In genomic region chr6:134550604-134551003, GRCh38 we compare ENCODE assay signal across 13 cellular contexts.
DNase-seq lines count a peak whose midpoint lies in the region; ATAC-seq, FAIRE-seq and TF ChIP-seq lines count a peak whose summit lies in the region.
"Had no signal": no experiment of that assay in that cellular context is flagged by ENCODE, and none has a peak within 500 bp of the region (broad histone marks: within the 10 kb centered on the region; RNA-seq: fewer than 3 reads in every experiment).

No MANE protein-coding gene starts in this region.

- peaks cover 33% of the 10 kb centered on the region for H3K4me1 Mint-ChIP-seq in chondrocyte (ENCODE audit: low read depth)

- H3K4me3 Mint-ChIP-seq in chondrocyte (ENCODE audit: unreplicated experiment) = no peak overlapping the region
- H3K4me3 Mint-ChIP-seq: activated naive CD8-positive, alpha-beta T cell treated with anti-CD3 and anti-CD28 coated beads, Interleukin-2, amount 50 U/mL, for 24 hours; activated T-cell treated with anti-CD3 and anti-CD28 coated beads, Interleukin-2, amount 50 U/mL, for 24 hours had no signal

- no peaks in the 10 kb centered on the region for H4K20me1 ChIP-seq in HepG2 (ENCODE audit: insufficient read depth, low read length)
- H4K20me1 ChIP-seq in Karpas-422 (ENCODE audit: insufficient read depth, low read depth, low read length) = no peaks in the 10 kb centered on the region

- no peak for TF ChIP-seq RAD21 in HepG2 (CRISPR knock-in tag; IDR thresholded peaks at IDR 0.05)

- BruUV-seq in HepG2 (replicated peaks; lab: Mats Ljungman, UMichigan) = no TSS peak

- TF ChIP-seq CTCF in right lobe of liver (IDR thresholded peaks at IDR 0.05) (no peak), HepG2 (CRISPR knock-in tag; IDR thresholded peaks at IDR 0.05) (no peak), chondrocyte (IDR thresholded peaks at IDR 0.05) (no peak), thyroid gland (IDR thresholded peaks at IDR 0.05) (no peak)

- ATAC-seq in right lobe of liver (peak in 3 of 4 donors; percentile 40 to 69 (median 56)), HepG2 (no peak), GM19455 (IDR thresholded peaks at IDR 0.05; ENCODE audit: unreplicated experiment) (no peak), HG03432 (IDR thresholded peaks at IDR 0.05; ENCODE audit: unreplicated experiment) (no peak)
- ATAC-seq: activated naive CD8-positive, alpha-beta T cell treated with anti-CD3 and anti-CD28 coated beads, Interleukin-2, amount 50 U/mL, for 24 hours; gastrocnemius medialis; left ventricle myocardium superior had no signal

- no peaks in the 10 kb centered on the region for H3K79me2 ChIP-seq in HepG2 (ENCODE audit: insufficient read depth, low read length)
- H3K79me2 ChIP-seq in Karpas-422 (ENCODE audit: low read length) = no peaks in the 10 kb centered on the region

- intact Hi-C loops in right lobe of liver (cut with DNase I) = no loop called here
- intact Hi-C loops in HepG2 (cut with micrococcal nuclease; ENCODE audit: unreplicated experiment) = no loop called here
- intact Hi-C loops in thyroid gland (cut with DNase I) = no loop called here

- CTCF ChIA-PET in HepG2 (lab: Yijun Ruan, JAX; ENCODE audit: low intra/inter-chr PET ratio, low total read pairs) = no interaction called here

- no peak overlapping the region for H3K4me3 ChIP-seq in right lobe of liver
- no peak overlapping the region for H3K4me3 ChIP-seq in HepG2 (replicated peaks in 1 of 3; ENCODE audit: insufficient read depth in 1 of 3, low read depth in 2 of 3, low read length in 3 of 3)
- H3K4me3 ChIP-seq in Karpas-422 (ENCODE audit: low read length) = no peak overlapping the region
- no peak overlapping the region for H3K4me3 ChIP-seq in thyroid gland (replicated peaks in 1 of 3)
- H3K4me3 ChIP-seq: gastrocnemius medialis had no signal

- H3K4me2 ChIP-seq in HepG2 (ENCODE audit: low read depth, low read length) (no peak overlapping the region), Karpas-422 (ENCODE audit: low read depth, low read length, poor library complexity, severe bottlenecking) (no peak overlapping the region)

- peaks cover 4% of the 10 kb centered on the region for H3K9me3 Mint-ChIP-seq in chondrocyte (ENCODE audit: low read depth)
- H3K9me3 Mint-ChIP-seq: activated T-cell treated with anti-CD3 and anti-CD28 coated beads, Interleukin-2, amount 50 U/mL, for 24 hours had no signal

- H2AFZ ChIP-seq in HepG2 (ENCODE audit: low read length) = no peak overlapping the region
- H2AFZ ChIP-seq in Karpas-422 (ENCODE audit: low read length) = no peak overlapping the region

- no peak for TF ChIP-seq POLR2A in right lobe of liver (IDR thresholded peaks at IDR 0.05)
- no peak for TF ChIP-seq POLR2A in HepG2 (IDR thresholded peaks at IDR 0.05; ENCODE audit: insufficient read depth in 1 of 2, low read depth in 2 of 2, low read length in 2 of 2)
- no peak for TF ChIP-seq POLR2A in thyroid gland (IDR thresholded peaks at IDR 0.05)

- in situ Hi-C loops in HepG2 (cut with HindIII; ENCODE audit: extremely low pct_ligation_motif_present, low pct_unique_long_range_greater_than_20kb) = no loop called here

- WGBS in right lobe of liver (ENCODE audit: insufficient coverage, low coverage, low lambda C conversion rate, missing lambda C conversion rate) = 53% methylated on average over 3 of the region's 3 CpGs
- WGBS in HepG2 (ENCODE audit: low lambda C conversion rate) = 75% methylated on average over 3 of the region's 3 CpGs
- WGBS in thyroid gland, 2 donors = 67 to 81% methylated on average over 3 of the region's 3 CpGs

- no peaks in the 10 kb centered on the region for H3K36me3 Mint-ChIP-seq in chondrocyte (ENCODE audit: low read depth)

- H3K4me1 ChIP-seq in right lobe of liver (peaks cover 0 to 13% (median 2%) of the 10 kb centered on the region in 4 donors), HepG2 (ENCODE audit: insufficient read depth, low read length) (no peaks in the 10 kb centered on the region), Karpas-422 (ENCODE audit: low read length) (no peaks in the 10 kb centered on the region), thyroid gland (no peaks in the 10 kb centered on the region)
- H3K4me1 ChIP-seq: gastrocnemius medialis had no signal

- TF ChIP-seq EP300 in HepG2 (IDR thresholded peaks at IDR 0.05; ENCODE audit: low read depth in 2 of 2, low read length in 2 of 2) = no peak
- no peak for TF ChIP-seq EP300 in HepG2 (CRISPR knock-in tag; IDR thresholded peaks at IDR 0.05; ENCODE audit: borderline replicate concordance)

- peak overlapping the region; percentile 75 for H3K27ac Mint-ChIP-seq in chondrocyte (ENCODE audit: unreplicated experiment)
- H3K27ac Mint-ChIP-seq: activated naive CD8-positive, alpha-beta T cell treated with anti-CD3 and anti-CD28 coated beads, Interleukin-2, amount 50 U/mL, for 24 hours; activated T-cell treated with anti-CD3 and anti-CD28 coated beads, Interleukin-2, amount 50 U/mL, for 24 hours had no signal

- H3K36me3 ChIP-seq in right lobe of liver (no peaks in the 10 kb centered on the region), HepG2 (replicated peaks in 1 of 2; ENCODE audit: control insufficient read depth in 1 of 2, insufficient read depth in 2 of 2, low read length in 2 of 2) (no peaks in the 10 kb centered on the region), Karpas-422 (ENCODE audit: insufficient read depth, low read length) (no peaks in the 10 kb centered on the region), thyroid gland (no peaks in the 10 kb centered on the region)
- H3K36me3 ChIP-seq: gastrocnemius medialis had no signal

- H3K27ac ChIP-seq in right lobe of liver (peak overlapping the region in 1 of 3 donors; percentile 21), HepG2 (ENCODE audit: extremely low read length, insufficient read depth, low read length) (no peak overlapping the region), Karpas-422 (ENCODE audit: low read length) (no peak overlapping the region), thyroid gland (no peak overlapping the region)

- POLR2A ChIA-PET in HepG2 (lab: Yijun Ruan, JAX) = no interaction called here

- H3K27me3 Mint-ChIP-seq in chondrocyte (ENCODE audit: low read depth) = no peaks in the 10 kb centered on the region
- H3K27me3 Mint-ChIP-seq: activated naive CD8-positive, alpha-beta T cell treated with anti-CD3 and anti-CD28 coated beads, Interleukin-2, amount 50 U/mL, for 24 hours; activated T-cell treated with anti-CD3 and anti-CD28 coated beads, Interleukin-2, amount 50 U/mL, for 24 hours had no signal

- FAIRE-seq in HepG2 (lab: Jason Lieb, UNC) = no peak

- H3K9me3 ChIP-seq in right lobe of liver (no peaks in the 10 kb centered on the region), HepG2 (ENCODE audit: low read length) (no peaks in the 10 kb centered on the region), Karpas-422 (ENCODE audit: low read length) (no peaks in the 10 kb centered on the region), thyroid gland (no peaks in the 10 kb centered on the region)
- H3K9me3 ChIP-seq: Caco-2, gastrocnemius medialis had no signal

- H3K27me3 ChIP-seq in right lobe of liver = no peaks in the 10 kb centered on the region
- no peaks in the 10 kb centered on the region for H3K27me3 ChIP-seq in HepG2 (ENCODE audit: control insufficient read depth in 1 of 2, insufficient read depth in 2 of 2, low read length in 2 of 2)
- H3K27me3 ChIP-seq in Karpas-422 (ENCODE audit: low read length) = no peaks in the 10 kb centered on the region
- no peaks in the 10 kb centered on the region for H3K27me3 ChIP-seq in thyroid gland
- H3K27me3 ChIP-seq: gastrocnemius medialis had no signal

- H3K9me2 ChIP-seq in Karpas-422 (replicated peaks; ENCODE audit: insufficient read depth, low read length) = no peaks in the 10 kb centered on the region

- DNase-seq in right lobe of liver (no peak), HepG2 (ENCODE audit: low spot score) (no peak), chondrocyte (ENCODE audit: low spot score) (no peak), iris pigment epithelial cell (ENCODE audit: low read depth) (peak; percentile 46), Karpas-422 (no peak), thyroid gland (no peak)
- DNase-seq: activated naive CD8-positive, alpha-beta T cell treated with anti-CD3 and anti-CD28 coated beads, Interleukin-2, amount 50 U/mL, for 24 hours; activated T-cell treated with anti-CD3 and anti-CD28 coated beads, Interleukin-2, amount 50 U/mL, for 24 hours; Caco-2; gastrocnemius medialis; left ventricle myocardium superior had no signal

- H3K9ac ChIP-seq in HepG2 (ENCODE audit: insufficient read depth, low read depth, low read length) (no peak overlapping the region), Karpas-422 (ENCODE audit: low read length) (no peak overlapping the region)

TF ChIP-seq in HepG2, 621 proteins besides CTCF, POLR2A, EP300 and RAD21 (continues in another document):
- TF ChIP-seq RBFOX2 (IDR thresholded peaks at IDR 0.05; ENCODE audit: low read depth, low read length) (no peak), ZNF552 (CRISPR knock-in tag; IDR thresholded peaks at IDR 0.05; ENCODE audit: borderline replicate concordance) (no peak), IKZF5 (CRISPR knock-in tag; IDR thresholded peaks at IDR 0.05) (no peak), ZNF619 (CRISPR knock-in tag; IDR thresholded peaks at IDR 0.05) (no peak), MAFK (conservative IDR thresholded peaks at IDR 0.05 in 1 of 2, IDR thresholded peaks at IDR 0.05 in 1 of 2; ENCODE audit: low read length in 2 of 2) (no peak)
- TF ChIP-seq, protein P1, sequence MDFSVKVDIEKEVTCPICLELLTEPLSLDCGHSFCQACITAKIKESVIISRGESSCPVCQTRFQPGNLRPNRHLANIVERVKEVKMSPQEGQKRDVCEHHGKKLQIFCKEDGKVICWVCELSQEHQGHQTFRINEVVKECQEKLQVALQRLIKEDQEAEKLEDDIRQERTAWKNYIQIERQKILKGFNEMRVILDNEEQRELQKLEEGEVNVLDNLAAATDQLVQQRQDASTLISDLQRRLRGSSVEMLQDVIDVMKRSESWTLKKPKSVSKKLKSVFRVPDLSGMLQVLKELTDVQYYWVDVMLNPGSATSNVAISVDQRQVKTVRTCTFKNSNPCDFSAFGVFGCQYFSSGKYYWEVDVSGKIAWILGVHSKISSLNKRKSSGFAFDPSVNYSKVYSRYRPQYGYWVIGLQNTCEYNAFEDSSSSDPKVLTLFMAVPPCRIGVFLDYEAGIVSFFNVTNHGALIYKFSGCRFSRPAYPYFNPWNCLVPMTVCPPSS (IDR thresholded peaks at IDR 0.05) = no peak

Comparison
In these comparisons a context has a peak if more than half of its experiments do, and no peak if none do; other contexts are left out.
1. ATAC-seq: peak in right lobe of liver (3 of 4); none in HepG2 (single experiment), GM19455 (single experiment) and HG03432 (single experiment).